1 cellular context compared by ENCODE assay signal in genomic region chr2:170248574-170249393, GRCh38.
TF ChIP-seq lines count a peak whose summit lies in the region.

No MANE protein-coding gene starts in this region.

TF ChIP-seq in K562, 482 proteins besides CTCF, POLR2A, EP300 and RAD21 (continued from another document and continues in another):
- TF ChIP-seq NR0B1 (IDR thresholded peaks at IDR 0.05; ENCODE audit: partially characterized antibody) (no peak), DMBX1 (CRISPR knock-in tag; IDR thresholded peaks at IDR 0.05; ENCODE audit: borderline replicate concordance) (peak; percentile 97), KAT8 (IDR thresholded peaks at IDR 0.05; ENCODE audit: low read depth) (no peak), DIDO1 (tag; IDR thresholded peaks at IDR 0.05; ENCODE audit: low read depth) (no peak), ZC3H4 (CRISPR knock-in tag; IDR thresholded peaks at IDR 0.05; ENCODE audit: borderline replicate concordance) (no peak), STAT5B (CRISPR knock-in tag; IDR thresholded peaks at IDR 0.05) (no peak), THRAP3 (IDR thresholded peaks at IDR 0.05; ENCODE audit: borderline replicate concordance) (no peak), NFYB (IDR thresholded peaks at IDR 0.05; ENCODE audit: extremely low read depth, insufficient read length) (no peak), ZNF57 (CRISPR knock-in tag; IDR thresholded peaks at IDR 0.05) (no peak), ZNF316 (IDR thresholded peaks at IDR 0.05) (no peak), ZFPM2 (CRISPR knock-in tag; IDR thresholded peaks at IDR 0.05) (no peak), CCAR2 (IDR thresholded peaks at IDR 0.05; ENCODE audit: low read depth, low read length) (no peak), FOXA3 (CRISPR knock-in tag; conservative IDR thresholded peaks at IDR 0.05 in 1 of 2, IDR thresholded peaks at IDR 0.05 in 1 of 2) (no peak), CREBBP (IDR thresholded peaks at IDR 0.05; ENCODE audit: low read depth, low read length) (no peak), ZNF76 (CRISPR knock-in tag; IDR thresholded peaks at IDR 0.05; ENCODE audit: borderline replicate concordance) (peak; percentile 90; the same call in 1 of the 2 replicates), RFX7 (CRISPR knock-in tag; IDR thresholded peaks at IDR 0.05) (0 out of 2 replicates have a peak, but pooled peaks have one; percentile 22), ZFP1 (CRISPR knock-in tag; IDR thresholded peaks at IDR 0.05) (peak; percentile 52; the same call in 1 of the 2 replicates), MITF (IDR thresholded peaks at IDR 0.05) (no peak), SP1 (CRISPR knock-in tag; IDR thresholded peaks at IDR 0.05) (no peak), ZNF436 (CRISPR knock-in tag; IDR thresholded peaks at IDR 0.05) (no peak), PHF21A (IDR thresholded peaks at IDR 0.05; ENCODE audit: borderline replicate concordance, low read depth) (no peak), RBM34 (IDR thresholded peaks at IDR 0.05; ENCODE audit: borderline replicate concordance, insufficient read depth, low read length) (no peak), ZNF274 (IDR thresholded peaks at IDR 0.05; ENCODE audit: borderline replicate concordance, low read depth, low read length) (no peak), TRIM28 (IDR thresholded peaks at IDR 0.05) (no peak), CBX1 (IDR thresholded peaks at IDR 0.05; ENCODE audit: low read depth) (no peak), SIX5 (IDR thresholded peaks at IDR 0.05; ENCODE audit: borderline replicate concordance in 1 of 2, insufficient read depth in 1 of 2, low read depth in 1 of 2, low read length in 2 of 2) (no peak), FUS (optimal IDR thresholded peaks at IDR 0.05; ENCODE audit: low read depth, low read length) (no peak), ZHX1 (conservative IDR thresholded peaks at IDR 0.05; ENCODE audit: low read length) (no peak), XRCC5 (IDR thresholded peaks at IDR 0.05; ENCODE audit: low read depth, low read length) (no peak), ARNT (IDR thresholded peaks at IDR 0.05) (no peak), BRD4 (IDR thresholded peaks at IDR 0.05) (peak; percentile 64; the same call in 1 of the 2 replicates), KHSRP (IDR thresholded peaks at IDR 0.05) (no peak), BCL6 (CRISPR knock-in tag; IDR thresholded peaks at IDR 0.05) (0 out of 2 replicates have a peak, but pooled peaks have one; percentile 50), SIN3B (IDR thresholded peaks at IDR 0.05; ENCODE audit: low read depth) (no peak), ZNF785 (CRISPR knock-in tag; IDR thresholded peaks at IDR 0.05) (no peak), CUX1 (CRISPR knock-in tag; IDR thresholded peaks at IDR 0.05) (0 out of 2 replicates have a peak, but pooled peaks have one; percentile 65), E2F4 (CRISPR knock-in tag; IDR thresholded peaks at IDR 0.05; ENCODE audit: low read depth) (no peak), HDAC8 (tag; IDR thresholded peaks at IDR 0.05) (peak; percentile 84), POLR2B (IDR thresholded peaks at IDR 0.05; ENCODE audit: low read depth, partially characterized antibody) (no peak), SREBF1 (IDR thresholded peaks at IDR 0.05; ENCODE audit: borderline replicate concordance, low read depth, low read length) (no peak), NR1H2 (CRISPR knock-in tag; IDR thresholded peaks at IDR 0.05) (no peak), ATF1 (CRISPR knock-in tag; IDR thresholded peaks at IDR 0.05) (no peak), ATF1 (tag; IDR thresholded peaks at IDR 0.05) (peak; percentile 16), ZNF121 (CRISPR knock-in tag; conservative IDR thresholded peaks at IDR 0.05) (no peak), THAP7 (CRISPR knock-in tag; IDR thresholded peaks at IDR 0.05) (no peak), MYC (IDR thresholded peaks at IDR 0.05; ENCODE audit: low read depth, low read length) (no peak), MYC (CRISPR knock-in tag; IDR thresholded peaks at IDR 0.05; ENCODE audit: borderline replicate concordance, low read depth) (no peak), KDM1A (IDR thresholded peaks at IDR 0.05) (no peak), ZNF830 (CRISPR knock-in tag; IDR thresholded peaks at IDR 0.05) (no peak), HCFC1 (IDR thresholded peaks at IDR 0.05; ENCODE audit: low read depth, low read length) (no peak), ZNF699 (CRISPR knock-in tag; IDR thresholded peaks at IDR 0.05; ENCODE audit: insufficient replicate concordance) (no peak)
